25 cellular contexts compared by ENCODE assay signal in genomic region chr20:49955167-49955566, GRCh38. TPM values are rescaled to one million over a fixed set of nuclear protein-coding genes. Genes with fewer than 3 reads are reported as not detected.
"Had no signal": no experiment of that assay in that cellular context is flagged by ENCODE, and none has a peak within 500 bp of the region (broad histone marks: within the 10 kb centered on the region; RNA-seq: fewer than 3 reads in every experiment).

No MANE protein-coding gene starts in this region.

- H3K27ac Mint-ChIP-seq: mesothelial cell of epicardium; natural killer cell; neural progenitor cell; progenitor cell of endocrine pancreas; stimulated activated memory B cell treated with anti-CD40 and anti-IgM and Interleukin-4, amounts not matched to agents 10 μg/mL and 1 μg/mL and 100 μg/mL, for 72 hours; stimulated activated naive CD8-positive, alpha-beta T cell treated with anti-CD3 and anti-CD28 coated beads, Interleukin-15, Interleukin-2, amounts not matched to agents 100 ng/mL and 50 ng/mL, for 24 hours had no signal

- FAIRE-seq: endometrium, frontal cortex, small intestine had no signal

- ATAC-seq: esophagus mucosa; left lung; natural killer cell; right cardiac atrium; stimulated activated memory B cell treated with anti-CD40 and anti-IgM and Interleukin-4, amounts not matched to agents 10 μg/mL and 1 μg/mL and 100 μg/mL, for 72 hours; upper lobe of right lung had no signal

- H3K27me3 Mint-ChIP-seq: progenitor cell of endocrine pancreas; stimulated activated memory B cell treated with anti-CD40 and anti-IgM and Interleukin-4, amounts not matched to agents 10 μg/mL and 1 μg/mL and 100 μg/mL, for 72 hours; stimulated activated naive CD8-positive, alpha-beta T cell treated with anti-CD3 and anti-CD28 coated beads, Interleukin-15, Interleukin-2, amounts not matched to agents 100 ng/mL and 50 ng/mL, for 24 hours had no signal

- H3K4me3 Mint-ChIP-seq: mesothelial cell of epicardium; natural killer cell; neural progenitor cell; stimulated activated memory B cell treated with anti-CD40 and anti-IgM and Interleukin-4, amounts not matched to agents 10 μg/mL and 1 μg/mL and 100 μg/mL, for 72 hours; stimulated activated naive CD8-positive, alpha-beta T cell treated with anti-CD3 and anti-CD28 coated beads, Interleukin-15, Interleukin-2, amounts not matched to agents 100 ng/mL and 50 ng/mL, for 24 hours had no signal

- H3K4me1 Mint-ChIP-seq: mesothelial cell of epicardium, natural killer cell, neural progenitor cell had no signal

- DNase-seq: cortex of kidney; dorsolateral prefrontal cortex; effector memory CD4-positive, alpha-beta T cell; heart right ventricle; hypothalamus; islet precursor cell; left lung; natural killer cell; nucleus accumbens; ovary; right cardiac atrium; small intestine; stimulated activated CD4-positive, alpha-beta T cell treated with anti-CD3 and anti-CD28 coated beads, Interleukin-4, amount 100 ng/mL, for 1 hour; stimulated activated CD8-positive, alpha-beta memory T cell treated with anti-CD3 and anti-CD28 coated beads, Interleukin-4, amount 100 ng/mL, for 48 hours; tibial artery; upper lobe of right lung had no signal

- H3K9me3 Mint-ChIP-seq: mesothelial cell of epicardium; natural killer cell; stimulated activated memory B cell treated with anti-CD40 and anti-IgM and Interleukin-4, amounts not matched to agents 10 μg/mL and 1 μg/mL and 100 μg/mL, for 72 hours; stimulated activated naive CD8-positive, alpha-beta T cell treated with anti-CD3 and anti-CD28 coated beads, Interleukin-15, Interleukin-2, amounts not matched to agents 100 ng/mL and 50 ng/mL, for 24 hours had no signal

RNA-seq across cellular contexts. Expression of gene SNAI1, which starts 27.6 kb away (rescaled TPM):
- total RNA-seq: frontal cortex, temporal lobe had no signal
